In genomic region chr1:98181041-98181764, GRCh38 we compare ENCODE assay signal across 22 cellular contexts.
DNase-seq lines count a peak whose midpoint lies in the region; ATAC-seq, FAIRE-seq and TF ChIP-seq lines count a peak whose summit lies in the region.
"Had no signal": no experiment of that assay in that cellular context is flagged by ENCODE, and none has a peak within 500 bp of the region (broad histone marks: within the 10 kb centered on the region; RNA-seq: fewer than 3 reads in every experiment).

No MANE protein-coding gene starts in this region.

- WGBS in A549 (ENCODE audit: missing lambda C conversion rate), result 93% methylated on average over 1 of the region's 1 CpG
- WGBS in ovary, 3 donors, result 74 to 87% (median 78%) methylated on average over 1 of the region's 1 CpG

- H3K27me3 ChIP-seq in colonic mucosa, result no peaks in the 10 kb centered on the region
- no peaks in the 10 kb centered on the region for H3K27me3 ChIP-seq in ovary
- H3K27me3 ChIP-seq: MG63 had no signal

- H3K9me3 ChIP-seq in A549 (no peaks in the 10 kb centered on the region), colonic mucosa (no peaks in the 10 kb centered on the region), ovary (no peaks in the 10 kb centered on the region)
- H3K9me3 ChIP-seq: MG63 had no signal

- H3K27ac ChIP-seq in A549 (0 out of 6 replicates have a peak overlapping the region, but pooled peaks of 1 of the 2 experiments have one; percentile 11), colonic mucosa (no peak overlapping the region), ovary (no peak overlapping the region)
- H3K27ac ChIP-seq: KMS-11, SK-N-MC had no signal

- FAIRE-seq in A549 (lab: Jason Lieb, UNC), result no peak
- FAIRE-seq in RCC 7860 (lab: Jason Lieb, UNC), result no peak

- TF ChIP-seq CTCF in A549 (IDR thresholded peaks at IDR 0.05) (no peak), colonic mucosa (IDR thresholded peaks at IDR 0.05) (no peak), ovary (IDR thresholded peaks at IDR 0.05) (no peak)

- CTCF ChIA-PET in A549 (lab: Yijun Ruan, JAX), result no interaction called here

- POLR2A ChIA-PET in A549 (lab: Yijun Ruan, JAX), result no interaction called here

- TF ChIP-seq EP300 in A549 (IDR thresholded peaks at IDR 0.05) (no peak), ovary (IDR thresholded peaks at IDR 0.05) (no peak)

- intact Hi-C loops in left colon (cut with DNase I, micrococcal nuclease), result no loop called here
- intact Hi-C loops in colonic mucosa (cut with DNase I), result no loop called here
- intact Hi-C loops in ovary (cut with DNase I), result no loop called here
- intact Hi-C loops in posterior cingulate gyrus (cut with DNase I), result no loop called here

- no peak for TF ChIP-seq RAD21 in A549 (conservative IDR thresholded peaks at IDR 0.05 in 1 of 2, IDR thresholded peaks at IDR 0.05 in 1 of 2)

- H3K4me3 ChIP-seq in A549 (no peak overlapping the region), colonic mucosa (no peak overlapping the region), ovary (no peak overlapping the region)
- H3K4me3 ChIP-seq: MG63, SK-N-MC had no signal

- H3K9ac ChIP-seq in colonic mucosa (ENCODE audit: low read depth in 2 of 2, low read length in 2 of 2), result no peak overlapping the region
- H3K9ac ChIP-seq: KMS-11 had no signal

- TF ChIP-seq POLR2A in A549 (IDR thresholded peaks at IDR 0.05; ENCODE audit: low read length), result no peak
- TF ChIP-seq POLR2A in ovary (IDR thresholded peaks at IDR 0.05), result no peak

- peaks cover 9% of the 10 kb centered on the region; the same call in 1 of the 3 replicates for H3K4me1 ChIP-seq in A549
- H3K4me1 ChIP-seq in colonic mucosa, result no peaks in the 10 kb centered on the region
- H3K4me1 ChIP-seq in ovary (ENCODE audit: insufficient read depth), result no peaks in the 10 kb centered on the region

- DNase-seq in A549 (ENCODE audit: low read depth in 1 of 2, low spot score in 1 of 2) (peak in 1 of 2 experiments; percentile 6), HT-29 (ENCODE audit: low spot score) (peak; percentile 4), RCC 7860 (ENCODE audit: low spot score) (peak; percentile 33), left colon (no peak), colonic mucosa (no peak), ovary (no peak), DMS153 (lab: John Stamatoyannopoulos, UW) (no peak), posterior cingulate gyrus (no peak)
- DNase-seq: 8988T; DMS 273 treated with DMSO at 0.1 percent for 48 hours; GF-D8; H7; MG63; NCI-H1092; NCI-H1436 treated with DMSO at 0.1 percent for 48 hours; NCI-H2029 treated with DMSO at 0.1 percent for 48 hours; NCI-H2171 treated with DMSO at 0.1 percent for 48 hours; NCI-H446 treated with DMSO at 0.1 percent for 48 hours; NK-92 treated with Interleukin-12 subunit alpha and Interleukin-12 subunit beta, amount 100 ng/mL, for 24 hours; SHP77 had no signal

- H3K36me3 ChIP-seq in colonic mucosa (no peaks in the 10 kb centered on the region), ovary (no peaks in the 10 kb centered on the region)
- H3K36me3 ChIP-seq: MG63 had no signal

- H3K4me2 ChIP-seq in A549, result peak overlapping the region; percentile 29; the same call in 1 of the 3 replicates
- H3K4me2 ChIP-seq: KMS-11 had no signal

- no peak for ATAC-seq in A549
- ATAC-seq in left colon, result peak; percentile 35

TF ChIP-seq in A549, 52 proteins besides CTCF, POLR2A, EP300 and RAD21:
- TF ChIP-seq SMC3 (IDR thresholded peaks at IDR 0.05), result no peak

Comparison
In these comparisons a context has a peak if more than half of its experiments do, and no peak if none do; other contexts are left out.
1. DNase-seq: peak in HT-29 (single experiment) and RCC 7860 (single experiment); none in left colon (0 of 2), colonic mucosa (single experiment), ovary (0 of 5), DMS153 (single experiment) and posterior cingulate gyrus (0 of 10).